23 cellular contexts compared by ENCODE assay signal in genomic region chr5:86865396-86865795, GRCh38.
DNase-seq lines count a peak whose midpoint lies in the region; ATAC-seq and TF ChIP-seq lines count a peak whose summit lies in the region.
"Had no signal": no experiment of that assay in that cellular context is flagged by ENCODE, and none has a peak within 500 bp of the region (broad histone marks: within the 10 kb centered on the region; RNA-seq: fewer than 3 reads in every experiment).

No MANE protein-coding gene starts in this region.

- no peaks in the 10 kb centered on the region for H3K36me3 ChIP-seq in smooth muscle cell (ENCODE audit: low read depth)
- H3K36me3 ChIP-seq: BLaER1 treated with 17β-estradiol and CSF1 and Interleukin-3, amounts not matched to agents 10 nM and 100 nM had no signal

- H4K20me1 ChIP-seq in smooth muscle cell (ENCODE audit: low read depth) = no peaks in the 10 kb centered on the region
- H4K20me1 ChIP-seq: BLaER1 treated with 17β-estradiol and CSF1 and Interleukin-3, amounts not matched to agents 10 nM and 100 nM had no signal

- no peaks in the 10 kb centered on the region for H3K36me3 Mint-ChIP-seq in T-helper 17 cell (ENCODE audit: low read depth)
- H3K36me3 Mint-ChIP-seq: CD4-positive, alpha-beta memory T cell had no signal

- H3K27ac Mint-ChIP-seq in T-helper 17 cell = no peak overlapping the region
- H3K27ac Mint-ChIP-seq: CD4-positive, alpha-beta memory T cell; HFFc6 had no signal

- H3K9ac ChIP-seq in smooth muscle cell (ENCODE audit: low read depth) = no peak overlapping the region
- H3K9ac ChIP-seq: BLaER1 treated with 17β-estradiol and CSF1 and Interleukin-3, amounts not matched to agents 10 nM and 100 nM; SK-N-SH had no signal

- no peaks in the 10 kb centered on the region for H3F3A ChIP-seq in smooth muscle cell (ENCODE audit: low read depth)

- TF ChIP-seq CTCF in HFF-Myc (IDR thresholded peaks at IDR 0.05; ENCODE audit: low read depth, low read length, missing control alignments) (no peak), smooth muscle cell (IDR thresholded peaks at IDR 0.05; ENCODE audit: borderline replicate concordance, insufficient read depth, poor library complexity, severe bottlenecking) (no peak)

- H3K27me3 ChIP-seq in smooth muscle cell (ENCODE audit: low read depth) = no peaks in the 10 kb centered on the region
- H3K27me3 ChIP-seq: BLaER1 treated with 17β-estradiol and CSF1 and Interleukin-3, amounts not matched to agents 10 nM and 100 nM had no signal

- H3K9me3 ChIP-seq in smooth muscle cell (replicated peaks; ENCODE audit: low read depth) (no peaks in the 10 kb centered on the region), T-helper 17 cell (ENCODE audit: control insufficient read depth, low read length, poor library complexity, severe bottlenecking) (no peaks in the 10 kb centered on the region)
- H3K9me3 ChIP-seq: BLaER1 treated with 17β-estradiol and CSF1 and Interleukin-3, amounts not matched to agents 10 nM and 100 nM; Caco-2; SK-N-SH had no signal

- WGBS in smooth muscle cell (ENCODE audit: low lambda C conversion rate) = 62% methylated on average over 1 of the region's 1 CpG

- no peak overlapping the region for H3K4me3 ChIP-seq in HFF-Myc (replicated peaks; ENCODE audit: low read depth, low read length)
- H3K4me3 ChIP-seq in smooth muscle cell = no peak overlapping the region
- H3K4me3 ChIP-seq: BLaER1 treated with 17β-estradiol and CSF1 and Interleukin-3, amounts not matched to agents 10 nM and 100 nM had no signal

- DNase-seq in HFF-Myc (ENCODE audit: extremely low read depth, low read depth) (peak; percentile 20), NCI-H446 treated with DMSO at 0.1 percent for 48 hours (lab: John Stamatoyannopoulos, UW) (peak; percentile 77), smooth muscle cell (lab: John Stamatoyannopoulos, UW; ENCODE audit: unreplicated experiment) (no peak), T-helper 17 cell (no peak)
- DNase-seq: Caco-2; CD4-positive, alpha-beta memory T cell; DMS153; GOT3; HFFc6; KBM-7; NCI-H1092; NCI-H1436 treated with DMSO at 0.1 percent for 48 hours; NCI-H2029 treated with DMSO at 0.1 percent for 48 hours; NCI-H2171; NK-92 treated with Interleukin-12 subunit alpha and Interleukin-12 subunit beta, amount 100 ng/mL, for 24 hours; SIG-M5; SK-N-SH had no signal

- peak overlapping the region; percentile 6 for H3K4me2 ChIP-seq in smooth muscle cell
- H3K4me2 ChIP-seq: BLaER1 treated with 17β-estradiol and CSF1 and Interleukin-3, amounts not matched to agents 10 nM and 100 nM; SK-N-SH had no signal

- peaks cover 25% of the 10 kb centered on the region for H3K4me1 ChIP-seq in smooth muscle cell (ENCODE audit: low read depth)
- H3K4me1 ChIP-seq: BLaER1 treated with 17β-estradiol and CSF1 and Interleukin-3, amounts not matched to agents 10 nM and 100 nM; Caco-2 had no signal

- no peak overlapping the region for H3K4me3 Mint-ChIP-seq in T-helper 17 cell
- H3K4me3 Mint-ChIP-seq: CD4-positive, alpha-beta memory T cell; HFFc6 had no signal

- no peaks in the 10 kb centered on the region for H3K4me1 Mint-ChIP-seq in T-helper 17 cell
- H3K4me1 Mint-ChIP-seq: CD4-positive, alpha-beta memory T cell had no signal

- H2AFZ ChIP-seq in smooth muscle cell (ENCODE audit: low read depth) = no peak overlapping the region

- H3K27ac ChIP-seq in cingulate gyrus (ENCODE audit: low read depth, low read length) (peak overlapping the region; percentile 12), smooth muscle cell (ENCODE audit: low read depth) (no peak overlapping the region)
- H3K27ac ChIP-seq: BLaER1 treated with 17β-estradiol and CSF1 and Interleukin-3, amounts not matched to agents 10 nM and 100 nM; HL-60 had no signal

- no peaks in the 10 kb centered on the region for H3K79me2 ChIP-seq in smooth muscle cell (ENCODE audit: low read depth)

- peaks cover 67% of the 10 kb centered on the region for H3K27me3 Mint-ChIP-seq in T-helper 17 cell

- ATAC-seq in HG03457 (IDR thresholded peaks at IDR 0.05; ENCODE audit: unreplicated experiment) = no peak
- ATAC-seq in T-helper 17 cell = no peak
- no peak for ATAC-seq in GM18519 (IDR thresholded peaks at IDR 0.05; ENCODE audit: low FRiP score, unreplicated experiment)
- ATAC-seq: Panc1 had no signal

Comparison
In these comparisons a context has a peak if more than half of its experiments do, and no peak if none do; other contexts are left out.
1. DNase-seq: peak in HFF-Myc (single experiment) and NCI-H446 treated with DMSO at 0.1 percent for 48 hours (single experiment); none in smooth muscle cell (single experiment) and T-helper 17 cell (0 of 3).